ENCODE assay signal across 8 cellular contexts in genomic region chr1:203216274-203217138, GRCh38. TPM values are rescaled to one million over a fixed set of nuclear protein-coding genes. Genes with fewer than 3 reads are reported as not detected.
DNase-seq lines count a peak whose midpoint lies in the region; ATAC-seq and TF ChIP-seq lines count a peak whose summit lies in the region.

No MANE protein-coding gene starts in this region.

- no peak overlapping the region for H3K9ac ChIP-seq in SK-N-SH

- CTCF ChIA-PET in SK-N-SH (lab: Yijun Ruan, JAX), result interaction anchor here (0.5 to 23.6 kb wide), 66 partner anchors 10 to 1362 kb away, joined by 3 to 602 read pairs (median 6); partner anchors contain the start of genes ADORA1, CHIT1, MYBPH and PPFIA4

- peaks cover 4% of the 10 kb centered on the region for H3K27me3 Mint-ChIP-seq in activated naive CD8-positive, alpha-beta T cell treated with anti-CD3 and anti-CD28 coated beads for 36 hours

- no peaks in the 10 kb centered on the region for H3K36me3 Mint-ChIP-seq in activated naive CD8-positive, alpha-beta T cell treated with anti-CD3 and anti-CD28 coated beads for 36 hours

- H3K9me3 ChIP-seq in SK-N-SH, result no peaks in the 10 kb centered on the region
- no peaks in the 10 kb centered on the region for H3K9me3 ChIP-seq in cardiac muscle cell (ENCODE audit: low read depth)
- no peaks in the 10 kb centered on the region for H3K9me3 ChIP-seq in prostate gland

- H3K27ac Mint-ChIP-seq in activated naive CD8-positive, alpha-beta T cell treated with anti-CD3 and anti-CD28 coated beads for 36 hours, result no peak overlapping the region

- no peaks in the 10 kb centered on the region for H3K9me3 Mint-ChIP-seq in activated naive CD8-positive, alpha-beta T cell treated with anti-CD3 and anti-CD28 coated beads for 36 hours

- H3K4me2 ChIP-seq in SK-N-SH, result no peak overlapping the region

- H3K4me3 ChIP-seq in SK-N-SH (ENCODE audit: low read depth in 2 of 2, low read length in 1 of 2) (no peak overlapping the region; a peak in 1 of 4 replicates), cardiac muscle cell (no peak overlapping the region), prostate gland (no peak overlapping the region)

- no peaks in the 10 kb centered on the region for H3K79me2 ChIP-seq in SK-N-SH (ENCODE audit: insufficient read depth)

- no peaks in the 10 kb centered on the region for H3K4me1 Mint-ChIP-seq in activated naive CD8-positive, alpha-beta T cell treated with anti-CD3 and anti-CD28 coated beads for 36 hours

- TF ChIP-seq EP300 in SK-N-SH (IDR thresholded peaks at IDR 0.05; ENCODE audit: borderline replicate concordance in 1 of 2, low read depth in 1 of 2, low read length in 1 of 2), result no peak

- H3K4me3 Mint-ChIP-seq in activated naive CD8-positive, alpha-beta T cell treated with anti-CD3 and anti-CD28 coated beads for 36 hours, result no peak overlapping the region

- no peak for ATAC-seq in GM19463 (IDR thresholded peaks at IDR 0.05; ENCODE audit: unreplicated experiment)
- ATAC-seq in HG03196 (IDR thresholded peaks at IDR 0.05; ENCODE audit: unreplicated experiment), result no peak

- intact Hi-C loops in prostate gland (cut with DNase I), result loop anchor here (1.0 to 2.0 kb wide), 2 partner anchors 98 to 177 kb away; no protein-coding TSS in a partner anchor

- POLR2A ChIA-PET in SK-N-SH (lab: Yijun Ruan, JAX), result interaction anchor here (1.0 to 2.2 kb wide), 2 partner anchors 99 to 180 kb away, joined by 3 to 12 read pairs; no protein-coding TSS in a partner anchor

- TF ChIP-seq CTCF in SK-N-SH (IDR thresholded peaks at IDR 0.05) (peak; percentile 79), cardiac muscle cell (IDR thresholded peaks at IDR 0.05; ENCODE audit: low read depth, low read length) (peak; percentile 58), prostate gland (IDR thresholded peaks at IDR 0.05) (peak; percentile 34 to 81 (median 76))

- H3K27ac ChIP-seq in SK-N-SH (ENCODE audit: low read depth in 2 of 2, low read length in 1 of 2) (no peak overlapping the region), cardiac muscle cell (no peak overlapping the region), prostate gland (no peak overlapping the region)

- H3K36me3 ChIP-seq in SK-N-SH (replicated peaks in 1 of 2; ENCODE audit: control insufficient read depth in 1 of 2, insufficient read depth in 2 of 2, low read length in 1 of 2) (no peaks in the 10 kb centered on the region), cardiac muscle cell (no peaks in the 10 kb centered on the region), prostate gland (no peaks in the 10 kb centered on the region)

- TF ChIP-seq POLR2A in prostate gland (IDR thresholded peaks at IDR 0.05), result no peak

- no peak overlapping the region for H2AFZ ChIP-seq in SK-N-SH (ENCODE audit: low read depth)

- no peaks in the 10 kb centered on the region for H4K20me1 ChIP-seq in SK-N-SH (ENCODE audit: insufficient read depth)

- no peaks in the 10 kb centered on the region for H3K9me2 ChIP-seq in SK-N-SH

- WGBS in SK-N-SH (ENCODE audit: low lambda C conversion rate), result 30% methylated on average over 14 of the region's 19 CpGs
- WGBS in prostate gland, result 35% methylated on average over 19 of the region's 19 CpGs

- TF ChIP-seq RAD21 in SK-N-SH (IDR thresholded peaks at IDR 0.05; ENCODE audit: low read length), result peak; percentile 94

- H3K4me1 ChIP-seq in SK-N-SH (ENCODE audit: control insufficient read depth in 1 of 2, insufficient read depth in 2 of 2, low read depth in 1 of 2, low read length in 1 of 2) (peaks cover 0 to 2% of the 10 kb centered on the region in 2 experiments; a peak in 1 of 4 replicates), cardiac muscle cell (ENCODE audit: low read depth) (no peaks in the 10 kb centered on the region), prostate gland (replicated peaks) (no peaks in the 10 kb centered on the region)

- H3F3A ChIP-seq in SK-N-SH (replicated peaks; ENCODE audit: insufficient read depth), result no peaks in the 10 kb centered on the region

- peak; percentile 70 for DNase-seq in ELR (ENCODE audit: low read depth)
- DNase-seq in NCI-H1092 treated with DMSO at 0.1 percent for 48 hours (lab: John Stamatoyannopoulos, UW), result peak; percentile 82
- peak; percentile 74 for DNase-seq in SK-N-SH
- peak; percentile 40 for DNase-seq in activated naive CD8-positive, alpha-beta T cell treated with anti-CD3 and anti-CD28 coated beads for 36 hours
- DNase-seq in cardiac muscle cell (ENCODE audit: low read depth in 1 of 2, low spot score in 1 of 2), result peak; percentile 80 to 81
- DNase-seq in prostate gland (ENCODE audit: low spot score), result peak; percentile 51

- H3K27me3 ChIP-seq in SK-N-SH (ENCODE audit: insufficient read depth) (peaks cover 18% of the 10 kb centered on the region), cardiac muscle cell (no peaks in the 10 kb centered on the region), prostate gland (replicated peaks; ENCODE audit: insufficient read depth) (no peaks in the 10 kb centered on the region)

TF ChIP-seq in SK-N-SH, 30 proteins besides CTCF, POLR2A, EP300 and RAD21:
- TF ChIP-seq FOXM1 (IDR thresholded peaks at IDR 0.05; ENCODE audit: low read depth) (no peak), RXRA (IDR thresholded peaks at IDR 0.05; ENCODE audit: borderline replicate concordance, low read depth) (no peak), SMC3 (IDR thresholded peaks at IDR 0.05; ENCODE audit: low read depth, low read length) (peak; percentile 93), MXI1 (IDR thresholded peaks at IDR 0.05; ENCODE audit: low read depth, low read length) (peak; percentile 43; the same call in 1 of the 2 replicates)
- TF ChIP-seq, protein P1, sequence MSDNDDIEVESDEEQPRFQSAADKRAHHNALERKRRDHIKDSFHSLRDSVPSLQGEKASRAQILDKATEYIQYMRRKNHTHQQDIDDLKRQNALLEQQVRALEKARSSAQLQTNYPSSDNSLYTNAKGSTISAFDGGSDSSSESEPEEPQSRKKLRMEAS (IDR thresholded peaks at IDR 0.05; ENCODE audit: low read depth), result peak; percentile 92

RNA-seq across cellular contexts. Expression of gene CHIT1, which starts 13.0 kb away (rescaled TPM):
- polyA plus RNA-seq in SK-N-SH (2012; rRNA removed), result not detected in 2 replicates
- polyA plus RNA-seq in SK-N-SH (2012; cell fraction: cytosol; rRNA removed), result not detected in 2 replicates
- 0.01 TPM in 2 replicates for polyA plus RNA-seq in SK-N-SH (2012; cell fraction: nucleus; rRNA removed)
- under 1 TPM; 0.21 to 0.56 TPM for total RNA-seq in activated naive CD8-positive, alpha-beta T cell treated with anti-CD3 and anti-CD28 coated beads for 36 hours
- 0.03 TPM in 1 of 2 replicates, not detected in the other for total RNA-seq in cardiac muscle cell
- not detected in 2 replicates for polyA plus RNA-seq in cardiac muscle cell
- 1 to 10 TPM in 1 of 2 donors, not detected in 1; 1.5 TPM for total RNA-seq in prostate gland

RNA-seq across cellular contexts. Expression of gene CHI3L1, which starts 30.0 kb away (rescaled TPM):
- polyA plus RNA-seq in SK-N-SH (2012; rRNA removed), result not detected in 2 replicates
- polyA plus RNA-seq in SK-N-SH (2012; cell fraction: cytosol; rRNA removed), result not detected in 2 replicates
- polyA plus RNA-seq in SK-N-SH (2012; cell fraction: nucleus; rRNA removed), result 0.02 TPM in 1 of 2 replicates, not detected in the other
- total RNA-seq in activated naive CD8-positive, alpha-beta T cell treated with anti-CD3 and anti-CD28 coated beads for 36 hours, result not detected
- total RNA-seq in cardiac muscle cell, result 1.8 TPM in 1 of 2 replicates, not detected in the other
- 1.4 TPM in 1 of 2 replicates, not detected in the other for polyA plus RNA-seq in cardiac muscle cell
- total RNA-seq in prostate gland, result 10 to 100 TPM in 1 of 2 donors, 1 to 10 TPM in 1; 1.4 to 12.6 TPM

RNA-seq across cellular contexts. Expression of gene MYBPH, which starts 40.9 kb away (rescaled TPM):
- 0.12 TPM in 1 of 2 replicates, not detected in the other for polyA plus RNA-seq in SK-N-SH (2012; rRNA removed)
- polyA plus RNA-seq in SK-N-SH (2012; cell fraction: cytosol; rRNA removed), result not detected in 2 replicates
- polyA plus RNA-seq in SK-N-SH (2012; cell fraction: nucleus; rRNA removed), result 0.04 and 0.08 TPM in 2 replicates
- not detected for total RNA-seq in activated naive CD8-positive, alpha-beta T cell treated with anti-CD3 and anti-CD28 coated beads for 36 hours
- total RNA-seq in cardiac muscle cell, result 0.53 and 1.4 TPM in 2 replicates
- polyA plus RNA-seq in cardiac muscle cell, result 0.86 and 2.1 TPM in 2 replicates
- 1 to 10 TPM in 1 of 2 donors, not detected in 1; 7.7 TPM for total RNA-seq in prostate gland
